In the genomic region with DNA sequence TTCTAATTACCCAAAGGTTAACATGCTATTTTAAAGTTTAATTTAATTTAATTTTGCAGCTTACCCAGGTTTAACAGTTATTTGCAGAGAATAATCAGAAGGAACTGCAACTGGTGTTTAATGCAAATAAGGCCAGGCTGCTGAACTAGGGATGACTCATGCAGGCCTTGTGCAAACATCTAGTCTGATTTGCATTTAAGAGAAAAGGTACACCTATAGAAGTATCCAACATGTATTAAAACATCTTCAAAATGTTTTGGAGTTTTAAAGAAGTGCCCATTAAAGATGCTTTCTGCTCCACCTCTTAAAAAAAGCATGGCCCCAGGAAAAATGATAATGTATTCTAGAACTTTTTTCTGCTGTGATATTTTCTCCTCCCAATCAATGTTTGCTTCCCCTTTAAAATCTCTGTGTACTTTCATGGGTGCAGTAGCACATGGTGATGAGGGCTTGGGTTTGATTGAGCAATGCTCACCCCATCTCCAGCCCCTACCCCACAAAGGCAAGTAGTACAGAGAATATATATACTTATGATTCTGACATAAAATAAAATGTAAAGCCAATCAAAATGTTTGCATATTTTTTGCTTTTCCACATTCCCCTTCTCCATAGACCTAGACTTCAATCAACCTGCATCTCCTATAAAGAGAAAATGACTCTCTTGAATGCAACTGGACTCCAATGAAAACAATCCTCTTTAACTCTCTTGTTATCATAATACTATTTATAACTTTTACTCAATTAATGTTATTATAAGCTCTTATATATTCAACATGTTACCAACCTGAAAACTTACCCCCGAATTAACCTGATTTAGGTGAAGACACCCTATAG, we compare ENCODE assay signal across 9 cellular contexts. TPM values are rescaled to one million over a fixed set of nuclear protein-coding genes. Genes with fewer than 3 reads are reported as not detected.
DNase-seq lines count a peak whose midpoint lies in the region; ATAC-seq and TF ChIP-seq lines count a peak whose summit lies in the region.
"Had no signal": no experiment of that assay in that cellular context is flagged by ENCODE, and none has a peak within 500 bp of the region (broad histone marks: within the 10 kb centered on the region; RNA-seq: fewer than 3 reads in every experiment).

No MANE protein-coding gene starts in this region.

- H3K9me3 Mint-ChIP-seq in stimulated activated memory B cell treated with anti-CD40 and anti-IgM and Interleukin-4, amounts not matched to agents 10 μg/mL and 1 μg/mL and 100 μg/mL, for 72 hours = no peaks in the 10 kb centered on the region
- no peaks in the 10 kb centered on the region for H3K9me3 Mint-ChIP-seq in natural killer cell

- H3K4me3 ChIP-seq in cardiac fibroblast (replicated peaks in 1 of 2; ENCODE audit: low read depth in 2 of 2, low read length in 2 of 2) = no peak overlapping the region

- peak; percentile 92 for ATAC-seq in GM18520 (IDR thresholded peaks at IDR 0.05; ENCODE audit: unreplicated experiment)
- ATAC-seq in HG02678 (IDR thresholded peaks at IDR 0.05; ENCODE audit: unreplicated experiment) = peak; percentile 89
- ATAC-seq in stimulated activated memory B cell treated with anti-CD40 and anti-IgM and Interleukin-4, amounts not matched to agents 10 μg/mL and 1 μg/mL and 100 μg/mL, for 72 hours = peak; percentile 87
- ATAC-seq in natural killer cell = no peak

- peaks cover 40% of the 10 kb centered on the region for H3K4me1 Mint-ChIP-seq in stimulated activated memory B cell treated with anti-CD40 and anti-IgM and Interleukin-4, amounts not matched to agents 10 μg/mL and 1 μg/mL and 100 μg/mL, for 72 hours
- peaks cover 7 to 9% of the 10 kb centered on the region in 2 donors for H3K4me1 Mint-ChIP-seq in natural killer cell

- intact Hi-C loops in natural killer cell (cut with micrococcal nuclease) = no loop called here

- no peak for TF ChIP-seq CTCF in cardiac fibroblast (IDR thresholded peaks at IDR 0.05; ENCODE audit: low read depth, low read length)
- TF ChIP-seq CTCF in natural killer cell (IDR thresholded peaks at IDR 0.05) = no peak

- H3K27me3 Mint-ChIP-seq in stimulated activated memory B cell treated with anti-CD40 and anti-IgM and Interleukin-4, amounts not matched to agents 10 μg/mL and 1 μg/mL and 100 μg/mL, for 72 hours = no peaks in the 10 kb centered on the region
- H3K27me3 Mint-ChIP-seq in natural killer cell (ENCODE audit: low read depth in 2 of 2) = no peaks in the 10 kb centered on the region

- DNase-seq in NCI-H1417 (lab: John Stamatoyannopoulos, UW) (peak; percentile 9 to 95 (median 84)), cardiac fibroblast (ENCODE audit: low read depth in 2 of 2) (peak; percentile 43 to 58), natural killer cell (no peak), middle frontal gyrus (ENCODE audit: extremely low spot score, low spot score) (no peak)
- no peak for DNase-seq in stimulated activated CD4-positive, alpha-beta T cell treated with anti-CD3 and anti-CD28 coated beads, Interleukin-1b, Interleukin-23, amount 100 ng/mL, for 48 hours

- peak overlapping the region; percentile 64 for H3K27ac Mint-ChIP-seq in stimulated activated memory B cell treated with anti-CD40 and anti-IgM and Interleukin-4, amounts not matched to agents 10 μg/mL and 1 μg/mL and 100 μg/mL, for 72 hours
- no peak overlapping the region for H3K27ac Mint-ChIP-seq in natural killer cell

- H3K36me3 Mint-ChIP-seq in stimulated activated memory B cell treated with anti-CD40 and anti-IgM and Interleukin-4, amounts not matched to agents 10 μg/mL and 1 μg/mL and 100 μg/mL, for 72 hours = no peaks in the 10 kb centered on the region
- no peaks in the 10 kb centered on the region for H3K36me3 Mint-ChIP-seq in natural killer cell

- H3K4me3 Mint-ChIP-seq in stimulated activated memory B cell treated with anti-CD40 and anti-IgM and Interleukin-4, amounts not matched to agents 10 μg/mL and 1 μg/mL and 100 μg/mL, for 72 hours = no peak overlapping the region
- no peak overlapping the region for H3K4me3 Mint-ChIP-seq in natural killer cell

RNA-seq across cellular contexts. Expression of gene ATP8B1, which starts 54.1 kb away (rescaled TPM):
- not detected for total RNA-seq in natural killer cell
- total RNA-seq: mononuclear cell had no signal

Comparison
In these comparisons a context has a peak if more than half of its experiments do, and no peak if none do; other contexts are left out.
1. ATAC-seq: peak in GM18520 (single experiment), HG02678 (single experiment) and stimulated activated memory B cell treated with anti-CD40 and anti-IgM and Interleukin-4, amounts not matched to agents 10 μg/mL and 1 μg/mL and 100 μg/mL, for 72 hours (single experiment); none in natural killer cell (0 of 3).
2. DNase-seq: peak in NCI-H1417 (3 of 3) and cardiac fibroblast (2 of 2); none in stimulated activated CD4-positive, alpha-beta T cell treated with anti-CD3 and anti-CD28 coated beads, Interleukin-1b, Interleukin-23, amount 100 ng/mL, for 48 hours (single experiment), natural killer cell (single experiment) and middle frontal gyrus (single experiment).